ENCODE assay signal across 17 cellular contexts in the genomic region with DNA sequence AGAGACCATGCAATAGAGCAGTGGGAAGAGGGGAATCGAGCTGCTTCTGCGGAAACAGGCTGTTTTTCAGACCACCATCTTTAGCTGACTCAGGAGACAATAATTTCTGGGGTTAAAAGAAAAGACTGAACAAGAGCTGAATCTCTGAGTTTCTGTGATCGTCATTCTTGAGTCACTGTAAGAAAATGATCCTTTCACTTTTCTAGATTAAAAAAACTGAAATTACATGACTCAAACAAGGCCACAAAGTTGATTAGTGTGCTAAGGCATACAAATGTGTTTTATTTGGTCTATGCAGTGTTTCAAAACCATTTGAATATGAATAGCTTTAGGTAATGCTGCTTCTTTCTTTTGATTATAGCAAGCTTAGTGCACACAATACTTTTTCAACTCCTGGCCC.
DNase-seq lines count a peak whose midpoint lies in the region; ATAC-seq, FAIRE-seq and TF ChIP-seq lines count a peak whose summit lies in the region.
"Had no signal": no experiment of that assay in that cellular context is flagged by ENCODE, and none has a peak within 500 bp of the region (broad histone marks: within the 10 kb centered on the region; RNA-seq: fewer than 3 reads in every experiment).

No MANE protein-coding gene starts in this region.

- H3K4me3 ChIP-seq in AG04450 (ENCODE audit: low read depth, low read length): no peak overlapping the region
- no peak overlapping the region for H3K4me3 ChIP-seq in naive thymus-derived CD4-positive, alpha-beta T cell (ENCODE audit: low read length)
- H3K4me3 ChIP-seq in upper lobe of left lung: no peak overlapping the region
- H3K4me3 ChIP-seq: breast epithelium, vagina had no signal

- H3K27me3 Mint-ChIP-seq in activated naive CD8-positive, alpha-beta T cell treated with anti-CD3 and anti-CD28 coated beads for 36 hours: no peaks in the 10 kb centered on the region
- peaks cover 0 to 19% (median 0%) of the 10 kb centered on the region in 5 donors for H3K27me3 Mint-ChIP-seq in naive thymus-derived CD4-positive, alpha-beta T cell

- 86 to 88% methylated on average over 3 of the region's 3 CpGs for WGBS in upper lobe of left lung, 2 donors

- peaks cover 30% of the 10 kb centered on the region for H3K4me1 Mint-ChIP-seq in activated naive CD8-positive, alpha-beta T cell treated with anti-CD3 and anti-CD28 coated beads for 36 hours
- peaks cover 13 to 42% (median 38%) of the 10 kb centered on the region in 7 donors for H3K4me1 Mint-ChIP-seq in naive thymus-derived CD4-positive, alpha-beta T cell

- DNase-seq in AG04450 (ENCODE audit: low read depth, low spot score) (peak; percentile 51), H54 (ENCODE audit: insufficient read length, low spot score) (peak; percentile 25), iris pigment epithelial cell (ENCODE audit: low read depth) (peak; percentile 86), ecto neural progenitor cell (ENCODE audit: low spot score) (no peak), upper lobe of left lung (no peak)
- no peak for DNase-seq in activated naive CD8-positive, alpha-beta T cell treated with anti-CD3 and anti-CD28 coated beads for 36 hours
- DNase-seq in naive thymus-derived CD4-positive, alpha-beta T cell: no peak
- DNase-seq: activated CD4-positive, alpha-beta T cell treated with anti-CD3 and anti-CD28 coated beads, Interleukin-2, amount 50 U/mL, for 4 hours; NCI-H187 treated with DMSO at 0.1 percent for 48 hours; stimulated activated CD4-positive, alpha-beta T cell treated with anti-CD3 and anti-CD28 coated beads, Interleukin-12 subunit alpha, Interleukin-12 subunit beta, amount 100 ng/mL, for 4 hours had no signal

- peaks cover 7% of the 10 kb centered on the region for H3K36me3 Mint-ChIP-seq in activated naive CD8-positive, alpha-beta T cell treated with anti-CD3 and anti-CD28 coated beads for 36 hours
- peaks cover 0 to 19% (median 0%) of the 10 kb centered on the region in 5 donors for H3K36me3 Mint-ChIP-seq in naive thymus-derived CD4-positive, alpha-beta T cell
- H3K36me3 Mint-ChIP-seq: CD4-positive, CD25-positive, alpha-beta regulatory T cell; natural killer cell treated with Interleukin-12 subunit alpha and Interleukin-12 subunit beta and Interleukin-15 and Interleukin-18, amount 100 ng/mL, for 72 hours had no signal

- H3K27ac ChIP-seq in AG04450 (ENCODE audit: low read depth, low read length): peak overlapping the region; percentile 62
- H3K27ac ChIP-seq in naive thymus-derived CD4-positive, alpha-beta T cell (ENCODE audit: low read depth, low read length): no peak overlapping the region
- no peak overlapping the region for H3K27ac ChIP-seq in upper lobe of left lung
- H3K27ac ChIP-seq: breast epithelium, vagina had no signal

- no peak for FAIRE-seq in H54 (lab: Jason Lieb, UNC)
- FAIRE-seq: HepG2, keratinocyte had no signal

- intact Hi-C loops in naive thymus-derived CD4-positive, alpha-beta T cell (cut with micrococcal nuclease): no loop called here

- peaks cover 11% of the 10 kb centered on the region for H3K9me3 Mint-ChIP-seq in activated naive CD8-positive, alpha-beta T cell treated with anti-CD3 and anti-CD28 coated beads for 36 hours
- peaks cover 0 to 23% (median 7%) of the 10 kb centered on the region in 11 donors for H3K9me3 Mint-ChIP-seq in naive thymus-derived CD4-positive, alpha-beta T cell

- H3K36me3 ChIP-seq in naive thymus-derived CD4-positive, alpha-beta T cell (ENCODE audit: control insufficient read depth in 2 of 3, insufficient read depth in 3 of 3, low read length in 3 of 3): no peaks in the 10 kb centered on the region
- H3K36me3 ChIP-seq in upper lobe of left lung: no peaks in the 10 kb centered on the region
- H3K36me3 ChIP-seq: breast epithelium, vagina had no signal

- TF ChIP-seq EP300 in upper lobe of left lung (IDR thresholded peaks at IDR 0.05): no peak

- no peak overlapping the region for H3K4me3 Mint-ChIP-seq in activated naive CD8-positive, alpha-beta T cell treated with anti-CD3 and anti-CD28 coated beads for 36 hours
- peak overlapping the region in 2 of 10 donors; percentile 18 for H3K4me3 Mint-ChIP-seq in naive thymus-derived CD4-positive, alpha-beta T cell
- H3K4me3 Mint-ChIP-seq: CD4-positive, CD25-positive, alpha-beta regulatory T cell; natural killer cell treated with Interleukin-12 subunit alpha and Interleukin-12 subunit beta and Interleukin-15 and Interleukin-18, amount 100 ng/mL, for 72 hours had no signal

- no peak for TF ChIP-seq CTCF in AG04450 (IDR thresholded peaks at IDR 0.05; ENCODE audit: low read depth, low read length)
- TF ChIP-seq CTCF in upper lobe of left lung (IDR thresholded peaks at IDR 0.05): no peak

- H3K27me3 ChIP-seq in AG04450 (ENCODE audit: control insufficient read depth, insufficient read depth, low read length) (no peaks in the 10 kb centered on the region), upper lobe of left lung (no peaks in the 10 kb centered on the region)
- no peaks in the 10 kb centered on the region for H3K27me3 ChIP-seq in naive thymus-derived CD4-positive, alpha-beta T cell (ENCODE audit: control insufficient read depth in 2 of 2, insufficient read depth in 2 of 2, low read length in 2 of 2)
- H3K27me3 ChIP-seq: breast epithelium, vagina had no signal

- TF ChIP-seq POLR2A in H54 (IDR thresholded peaks at IDR 0.05; ENCODE audit: low read depth, low read length): no peak
- no peak for TF ChIP-seq POLR2A in upper lobe of left lung (IDR thresholded peaks at IDR 0.05)

- peak overlapping the region; percentile 52 for H3K27ac Mint-ChIP-seq in activated naive CD8-positive, alpha-beta T cell treated with anti-CD3 and anti-CD28 coated beads for 36 hours
- H3K27ac Mint-ChIP-seq in naive thymus-derived CD4-positive, alpha-beta T cell: peak overlapping the region in 4 of 9 donors; percentile 12 to 73 (median 44)
- H3K27ac Mint-ChIP-seq: natural killer cell treated with Interleukin-12 subunit alpha and Interleukin-12 subunit beta and Interleukin-15 and Interleukin-18, amount 100 ng/mL, for 72 hours had no signal

- no peaks in the 10 kb centered on the region for H3K9me3 ChIP-seq in AG04450 (ENCODE audit: control insufficient read depth, insufficient read depth, low read length)
- H3K9me3 ChIP-seq in naive thymus-derived CD4-positive, alpha-beta T cell (ENCODE audit: control insufficient read depth in 2 of 3, low read length in 3 of 3): no peaks in the 10 kb centered on the region
- no peaks in the 10 kb centered on the region for H3K9me3 ChIP-seq in upper lobe of left lung
- H3K9me3 ChIP-seq: vagina had no signal

- POLR2A ChIA-PET in AG04450 (lab: Yijun Ruan, JAX): no interaction called here
- POLR2A ChIA-PET in naive thymus-derived CD4-positive, alpha-beta T cell (lab: Charles Lee): interaction anchor here (0.6 to 1.1 kb wide), 2 partner anchors 14 to 55 kb away, joined by 3 read pairs; no protein-coding TSS in a partner anchor

- no peaks in the 10 kb centered on the region for H3K4me1 ChIP-seq in naive thymus-derived CD4-positive, alpha-beta T cell (ENCODE audit: control insufficient read depth in 2 of 2, insufficient read depth in 2 of 2, low read length in 2 of 2)
- H3K4me1 ChIP-seq in upper lobe of left lung: no peaks in the 10 kb centered on the region
- H3K4me1 ChIP-seq: breast epithelium, vagina had no signal

- CTCF ChIA-PET in AG04450 (lab: Charles Lee): no interaction called here
- CTCF ChIA-PET in naive thymus-derived CD4-positive, alpha-beta T cell (lab: Charles Lee): no interaction called here

- ATAC-seq in naive thymus-derived CD4-positive, alpha-beta T cell: no peak
- ATAC-seq in HG02759 (IDR thresholded peaks at IDR 0.05; ENCODE audit: unreplicated experiment) (no peak), upper lobe of left lung (ENCODE audit: low FRiP score in 2 of 2) (no peak)
- ATAC-seq: HepG2; natural killer cell treated with Interleukin-12 subunit alpha and Interleukin-12 subunit beta and Interleukin-15 and Interleukin-18, amount 100 ng/mL, for 72 hours had no signal

Comparison
In these comparisons a context has a peak if more than half of its experiments do, and no peak if none do; other contexts are left out.
1. DNase-seq: peak in AG04450 (single experiment), H54 (single experiment) and iris pigment epithelial cell (single experiment); none in activated naive CD8-positive, alpha-beta T cell treated with anti-CD3 and anti-CD28 coated beads for 36 hours (single experiment), naive thymus-derived CD4-positive, alpha-beta T cell (0 of 9), ecto neural progenitor cell (single experiment) and upper lobe of left lung (0 of 2).